Comparison of ENCODE assay signal across 8 cellular contexts in genomic region chr12:93381183-93381975, GRCh38. TPM values are rescaled to one million over a fixed set of nuclear protein-coding genes. Genes with fewer than 3 reads are reported as not detected.
DNase-seq lines count a peak whose midpoint lies in the region; ATAC-seq, FAIRE-seq and TF ChIP-seq lines count a peak whose summit lies in the region.

No MANE protein-coding gene starts in this region.

- FAIRE-seq in GM12891 (lab: Jason Lieb, UNC) = no peak

- H3K27me3 ChIP-seq in right lobe of liver (no peaks in the 10 kb centered on the region), tibial nerve (no peaks in the 10 kb centered on the region)

- TF ChIP-seq EP300 in tibial nerve (IDR thresholded peaks at IDR 0.05) = no peak

- H3K4me3 ChIP-seq in right lobe of liver (peak overlapping the region in 1 of 3 donors; percentile 75), tibial nerve (peak overlapping the region; percentile 10 to 91 (median 64))

- ATAC-seq in right lobe of liver (no peak), HG02571 (IDR thresholded peaks at IDR 0.05; ENCODE audit: unreplicated experiment) (no peak)

- peaks cover 17% of the 10 kb centered on the region for H3K36me3 Mint-ChIP-seq in activated naive CD4-positive, alpha-beta T cell treated with anti-CD3 and anti-CD28 coated beads, Interleukin-2, amount 10 ng/mL, durations not matched to agents 7 days and 5 days

- CTCF ChIA-PET in activated naive CD4-positive, alpha-beta T cell treated with anti-CD3 and anti-CD28 coated beads, Interleukin-2, amount 10 ng/mL, durations not matched to agents 7 days and 5 days (lab: Charles Lee) = interaction anchor here (0.6 to 5.1 kb wide), 12 partner anchors 16 to 719 kb away, joined by 3 to 43 read pairs (median 4); no protein-coding TSS in a partner anchor

- no peaks in the 10 kb centered on the region for H3K9me3 Mint-ChIP-seq in activated naive CD4-positive, alpha-beta T cell treated with anti-CD3 and anti-CD28 coated beads, Interleukin-2, amount 10 ng/mL, durations not matched to agents 7 days and 5 days

- WGBS in right lobe of liver (ENCODE audit: insufficient coverage, low coverage, low lambda C conversion rate, missing lambda C conversion rate) = 44% methylated on average over 5 of the region's 5 CpGs
- 26 to 44% methylated on average over 5 of the region's 5 CpGs for WGBS in tibial nerve, 2 donors

- TF ChIP-seq POLR2A in right lobe of liver (IDR thresholded peaks at IDR 0.05) (no peak), tibial nerve (IDR thresholded peaks at IDR 0.05) (no peak), GM12891 (IDR thresholded peaks at IDR 0.05; ENCODE audit: low read depth, low read length) (no peak)

- intact Hi-C loops in right lobe of liver (cut with DNase I) = no loop called here

- no peaks in the 10 kb centered on the region for H3K36me3 ChIP-seq in right lobe of liver
- H3K36me3 ChIP-seq in tibial nerve = no peaks in the 10 kb centered on the region

- H3K9me3 ChIP-seq in right lobe of liver (no peaks in the 10 kb centered on the region), tibial nerve (no peaks in the 10 kb centered on the region)

- H3K4me1 ChIP-seq in right lobe of liver (peaks cover 4 to 27% (median 5%) of the 10 kb centered on the region in 4 donors), tibial nerve (peaks cover 0 to 71% (median 34%) of the 10 kb centered on the region in 4 donors)

- H3K4me1 Mint-ChIP-seq in activated naive CD4-positive, alpha-beta T cell treated with anti-CD3 and anti-CD28 coated beads, Interleukin-2, amount 10 ng/mL, durations not matched to agents 7 days and 5 days = peaks cover 56% of the 10 kb centered on the region

- peak overlapping the region; percentile 16 for H3K27ac Mint-ChIP-seq in activated naive CD4-positive, alpha-beta T cell treated with anti-CD3 and anti-CD28 coated beads, Interleukin-2, amount 10 ng/mL, durations not matched to agents 7 days and 5 days

- TF ChIP-seq CTCF in right lobe of liver (IDR thresholded peaks at IDR 0.05) (no peak), tibial nerve (IDR thresholded peaks at IDR 0.05) (no peak)

- peak overlapping the region; percentile 100 for H3K4me3 Mint-ChIP-seq in activated naive CD4-positive, alpha-beta T cell treated with anti-CD3 and anti-CD28 coated beads, Interleukin-2, amount 10 ng/mL, durations not matched to agents 7 days and 5 days

- no peak for DNase-seq in activated naive CD4-positive, alpha-beta T cell treated with anti-CD3 and anti-CD28 coated beads, Interleukin-2, amount 10 ng/mL, durations not matched to agents 7 days and 5 days
- no peak for DNase-seq in activated naive CD4-positive, alpha-beta T cell treated with Interleukin-2 at 50 U/mL for 16 hours
- DNase-seq in astrocyte of the hippocampus (ENCODE audit: low read depth, low spot score) (peak; percentile 35), right lobe of liver (no peak), tibial nerve (ENCODE audit: low spot score in 2 of 2) (no peak), NAMALWA (ENCODE audit: low spot score) (no peak), GM12891 (ENCODE audit: insufficient read length, low spot score) (no peak)

- H3K27me3 Mint-ChIP-seq in activated naive CD4-positive, alpha-beta T cell treated with anti-CD3 and anti-CD28 coated beads, Interleukin-2, amount 10 ng/mL, durations not matched to agents 7 days and 5 days = no peaks in the 10 kb centered on the region

- H3K27ac ChIP-seq in right lobe of liver = peak overlapping the region in 2 of 3 donors; percentile 29 to 99
- peak overlapping the region; percentile 10 to 98 (median 94) for H3K27ac ChIP-seq in tibial nerve

TF ChIP-seq in GM12891, 5 proteins besides CTCF, POLR2A, EP300 and RAD21:
- TF ChIP-seq POLR2AphosphoS5 (IDR thresholded peaks at IDR 0.05; ENCODE audit: low read depth, low read length) = no peak
- no peak for TF ChIP-seq POU2F2 (IDR thresholded peaks at IDR 0.05; ENCODE audit: low read depth, low read length)
- TF ChIP-seq SPI1 (IDR thresholded peaks at IDR 0.05; ENCODE audit: low read depth, low read length) = no peak
- TF ChIP-seq PAX5 (IDR thresholded peaks at IDR 0.05; ENCODE audit: insufficient read depth, low read length, severe bottlenecking) = no peak
- TF ChIP-seq TAF1 (IDR thresholded peaks at IDR 0.05; ENCODE audit: low read depth, low read length) = no peak

RNA-seq across cellular contexts. Expression of gene NUDT4, which starts 3.7 kb away (rescaled TPM):
- total RNA-seq in right lobe of liver = 10 to 100 TPM; 13.1 to 23.1 (median 20.3) TPM
- 10 to 100 TPM; 54.4 to 84.3 (median 69.9) TPM for total RNA-seq in tibial nerve
- 30.4 TPM for polyA plus RNA-seq in GM12891 (2012; ENCODE audit: low read depth, missing spikeins)
